ENCODE assay signal across 9 cellular contexts in genomic region chr2:201964631-201965206, GRCh38.
DNase-seq lines count a peak whose midpoint lies in the region; ATAC-seq and TF ChIP-seq lines count a peak whose summit lies in the region.
"Had no signal": no experiment of that assay in that cellular context is flagged by ENCODE, and none has a peak within 500 bp of the region (broad histone marks: within the 10 kb centered on the region; RNA-seq: fewer than 3 reads in every experiment).

No MANE protein-coding gene starts in this region.

- DNase-seq in stimulated activated CD4-positive, alpha-beta T cell treated with anti-CD3 and anti-CD28 coated beads, Interleukin-1b, Interleukin-23, amount 100 ng/mL, for 48 hours: peak; percentile 30
- DNase-seq in stimulated activated CD4-positive, alpha-beta T cell treated with anti-CD3 and anti-CD28 coated beads, Interleukin-2, amount 100 ng/mL, for 48 hours: no peak
- DNase-seq in activated CD4-positive, alpha-beta T cell treated with anti-CD3 and anti-CD28 coated beads, Interleukin-2, amount 50 U/mL, for 4 hours: peak; percentile 11 to 37
- DNase-seq in chondrocyte (ENCODE audit: low spot score) (no peak), DMS153 treated with DMSO at 0.1 percent for 48 hours (lab: John Stamatoyannopoulos, UW; ENCODE audit: unreplicated experiment) (no peak)

- TF ChIP-seq CTCF in chondrocyte (IDR thresholded peaks at IDR 0.05): no peak

- H3K27me3 Mint-ChIP-seq in chondrocyte (ENCODE audit: low read depth): no peaks in the 10 kb centered on the region
- H3K27me3 Mint-ChIP-seq: B cell had no signal

- no peaks in the 10 kb centered on the region for H3K9me3 Mint-ChIP-seq in chondrocyte (ENCODE audit: low read depth)

- no peaks in the 10 kb centered on the region for H3K36me3 Mint-ChIP-seq in chondrocyte (ENCODE audit: low read depth)

- H3K27ac ChIP-seq in temporal lobe (ENCODE audit: low read depth, low read length): peak overlapping the region; percentile 14

- H3K4me1 Mint-ChIP-seq in chondrocyte (ENCODE audit: low read depth): peaks cover 32% of the 10 kb centered on the region

- no peak overlapping the region for H3K4me3 Mint-ChIP-seq in chondrocyte (ENCODE audit: unreplicated experiment)
- H3K4me3 Mint-ChIP-seq: B cell had no signal

- ATAC-seq in GM19395 (IDR thresholded peaks at IDR 0.05; ENCODE audit: unreplicated experiment) (no peak), SK-N-SH treated with all-trans-retinoic acid at 6 μM for 48 hours (no peak)

- H3K27ac Mint-ChIP-seq in chondrocyte (ENCODE audit: unreplicated experiment): peak overlapping the region; percentile 82
- H3K27ac Mint-ChIP-seq: B cell had no signal

TF ChIP-seq in SK-N-SH treated with all-trans-retinoic acid at 6 μM for 48 hours, 23 proteins besides CTCF, POLR2A, EP300 and RAD21:
- TF ChIP-seq TCF4 (CRISPR knock-in tag; IDR thresholded peaks at IDR 0.05; ENCODE audit: borderline replicate concordance) (no peak), CSRNP3 (CRISPR knock-in tag; IDR thresholded peaks at IDR 0.05) (no peak), ZNF565 (CRISPR knock-in tag; conservative IDR thresholded peaks at IDR 0.05; ENCODE audit: low read depth) (no peak), CSDC2 (CRISPR knock-in tag; IDR thresholded peaks at IDR 0.05) (no peak), POU6F1 (CRISPR knock-in tag; IDR thresholded peaks at IDR 0.05; ENCODE audit: borderline replicate concordance, low read depth) (no peak), PPARA (CRISPR knock-in tag; IDR thresholded peaks at IDR 0.05; ENCODE audit: borderline replicate concordance) (no peak)

Comparison
In these comparisons a context has a peak if more than half of its experiments do, and no peak if none do; other contexts are left out.
1. DNase-seq: peak in stimulated activated CD4-positive, alpha-beta T cell treated with anti-CD3 and anti-CD28 coated beads, Interleukin-1b, Interleukin-23, amount 100 ng/mL, for 48 hours (single experiment) and activated CD4-positive, alpha-beta T cell treated with anti-CD3 and anti-CD28 coated beads, Interleukin-2, amount 50 U/mL, for 4 hours (2 of 2); none in stimulated activated CD4-positive, alpha-beta T cell treated with anti-CD3 and anti-CD28 coated beads, Interleukin-2, amount 100 ng/mL, for 48 hours (0 of 2), chondrocyte (single experiment) and DMS153 treated with DMSO at 0.1 percent for 48 hours (single experiment).